In genomic region chr4:104491826-104492771, GRCh38 we compare ENCODE assay signal across 8 cellular contexts. TPM values are rescaled to one million over a fixed set of nuclear protein-coding genes. Genes with fewer than 3 reads are reported as not detected.
DNase-seq lines count a peak whose midpoint lies in the region; ATAC-seq, FAIRE-seq and TF ChIP-seq lines count a peak whose summit lies in the region.

No MANE protein-coding gene starts in this region.

- peaks cover 0 to 45% of the 10 kb centered on the region in 2 experiments for H3K27me3 ChIP-seq in mesenchymal stem cell (ENCODE audit: control insufficient read depth in 1 of 2, insufficient read depth in 1 of 2, low read length in 2 of 2)

- CTCF ChIA-PET in A549 (lab: Yijun Ruan, JAX) = no interaction called here

- H4K8ac ChIP-seq in mesenchymal stem cell (ENCODE audit: low read length) = peak overlapping the region; percentile 82

- peak overlapping the region; percentile 93 for H4K91ac ChIP-seq in mesenchymal stem cell (ENCODE audit: low read length)

- no peak for FAIRE-seq in A549 (lab: Jason Lieb, UNC)
- peak; percentile 94 for FAIRE-seq in GM12892 (lab: Jason Lieb, UNC)
- FAIRE-seq in urothelium cell line (lab: Jason Lieb, UNC) = no peak

- H3K4me2 ChIP-seq in A549 (peak overlapping the region; percentile 90), mesenchymal stem cell (ENCODE audit: low read length, poor library complexity, severe bottlenecking) (peak overlapping the region; percentile 75)

- H2BK120ac ChIP-seq in mesenchymal stem cell (ENCODE audit: low read depth, low read length) = peak overlapping the region; percentile 92

- no peak overlapping the region for H3K9ac ChIP-seq in mesenchymal stem cell (ENCODE audit: low read length)

- DNase-seq in A549 (ENCODE audit: low read depth in 1 of 2, low spot score in 1 of 2) = peak; percentile 4 to 13
- no peak for DNase-seq in GM12892 (ENCODE audit: insufficient read length)
- peak; percentile 43 to 65 for DNase-seq in NCI-H524 (lab: John Stamatoyannopoulos, UW)
- DNase-seq in cardiac fibroblast (ENCODE audit: low read depth in 2 of 2) = peak in 1 of 2 donors; percentile 1
- DNase-seq in mesenchymal stem cell = peak; percentile 54
- DNase-seq in urothelium cell line (ENCODE audit: low spot score) = peak; percentile 46
- DNase-seq in NCI-H2196 (lab: John Stamatoyannopoulos, UW; ENCODE audit: unreplicated experiment) = no peak

- TF ChIP-seq RAD21 in A549 (conservative IDR thresholded peaks at IDR 0.05 in 1 of 2, IDR thresholded peaks at IDR 0.05 in 1 of 2) = no peak

- WGBS in A549 (ENCODE audit: missing lambda C conversion rate) = 9% methylated on average over 13 of the region's 19 CpGs
- 2% methylated on average over 13 of the region's 19 CpGs for WGBS in mesenchymal stem cell

- no peak overlapping the region for H2AK5ac ChIP-seq in mesenchymal stem cell (ENCODE audit: low read length, severe bottlenecking)

- H3K4me1 ChIP-seq in A549 = peaks cover 13% of the 10 kb centered on the region; the same call in 1 of the 3 replicates
- H3K4me1 ChIP-seq in mesenchymal stem cell (ENCODE audit: control insufficient read depth, insufficient read depth, low read depth, low read length) = peaks cover 5% of the 10 kb centered on the region

- no peak for TF ChIP-seq CTCF in A549 (IDR thresholded peaks at IDR 0.05)
- no peak for TF ChIP-seq CTCF in cardiac fibroblast (IDR thresholded peaks at IDR 0.05; ENCODE audit: low read depth, low read length)

- peak overlapping the region; percentile 66 to 85 for H3K27ac ChIP-seq in A549
- H3K27ac ChIP-seq in mesenchymal stem cell (ENCODE audit: low read length, poor library complexity, severe bottlenecking) = peak overlapping the region; percentile 26

- peak overlapping the region; percentile 94 for H2BK15ac ChIP-seq in mesenchymal stem cell (ENCODE audit: low read depth, poor library complexity, severe bottlenecking)

- TF ChIP-seq POLR2A in A549 (IDR thresholded peaks at IDR 0.05; ENCODE audit: low read length) = no peak
- TF ChIP-seq POLR2A in GM12892 (IDR thresholded peaks at IDR 0.05; ENCODE audit: low read depth, low read length) = peak; percentile 44; the same call in 1 of the 2 replicates

- H3K18ac ChIP-seq in mesenchymal stem cell (ENCODE audit: low read depth in 1 of 2, low read length in 2 of 2) = peak overlapping the region; percentile 91 to 92

- H2AFZ ChIP-seq in mesenchymal stem cell (ENCODE audit: low read depth, low read length) = no peak overlapping the region

- TF ChIP-seq EP300 in A549 (IDR thresholded peaks at IDR 0.05) = no peak

- no peaks in the 10 kb centered on the region for H3K36me3 ChIP-seq in mesenchymal stem cell (ENCODE audit: control insufficient read depth in 1 of 2, insufficient read depth in 2 of 2, low read depth in 1 of 2, low read length in 2 of 2)

- H3K14ac ChIP-seq in mesenchymal stem cell (ENCODE audit: low read length in 2 of 2) = no peak overlapping the region

- H3K4ac ChIP-seq in mesenchymal stem cell (ENCODE audit: low read depth in 1 of 2, low read length in 2 of 2) = peak overlapping the region in 1 of 2 experiments; percentile 94

- peak in 1 of 2 experiments; percentile 17; a peak in 2 of 6 replicates for ATAC-seq in A549
- ATAC-seq in HG02623 (IDR thresholded peaks at IDR 0.05; ENCODE audit: unreplicated experiment) = peak; percentile 30

- no peak overlapping the region for H2BK5ac ChIP-seq in mesenchymal stem cell (ENCODE audit: low read depth, low read length, poor library complexity, severe bottlenecking)

- H3K79me1 ChIP-seq in mesenchymal stem cell (replicated peaks; ENCODE audit: low read length, poor library complexity, severe bottlenecking) = no peaks in the 10 kb centered on the region

- no peak overlapping the region for H2BK12ac ChIP-seq in mesenchymal stem cell (ENCODE audit: low read length in 2 of 2)

- POLR2A ChIA-PET in A549 (lab: Yijun Ruan, JAX) = interaction anchor here (0.6 kb wide), 1 partner anchor 10 kb away, joined by 4 read pairs; no protein-coding TSS in a partner anchor

- H3K23ac ChIP-seq in mesenchymal stem cell (ENCODE audit: low read length in 2 of 2) = peak overlapping the region in 1 of 2 experiments; percentile 16

- H3K9me3 ChIP-seq in A549 (no peaks in the 10 kb centered on the region), mesenchymal stem cell (ENCODE audit: control insufficient read depth, low read length) (no peaks in the 10 kb centered on the region)

- peak overlapping the region; percentile 79 for H3K4me3 ChIP-seq in A549
- peak overlapping the region; percentile 54 to 58 for H3K4me3 ChIP-seq in cardiac fibroblast (replicated peaks in 1 of 2; ENCODE audit: low read depth in 2 of 2, low read length in 2 of 2)
- H3K4me3 ChIP-seq in mesenchymal stem cell (ENCODE audit: insufficient read depth in 1 of 2, low read depth in 1 of 2, low read length in 2 of 2) = peak overlapping the region; percentile 74 to 78

TF ChIP-seq in A549, 52 proteins besides CTCF, POLR2A, EP300 and RAD21:
- TF ChIP-seq CBX2 (IDR thresholded peaks at IDR 0.05; ENCODE audit: borderline replicate concordance, low read depth) = no peak
- no peak for TF ChIP-seq BHLHE40 (IDR thresholded peaks at IDR 0.05; ENCODE audit: low read depth, low read length)
- no peak for TF ChIP-seq NFE2L2 (conservative IDR thresholded peaks at IDR 0.05; ENCODE audit: low read length)
- no peak for TF ChIP-seq NR3C1 (IDR thresholded peaks at IDR 0.05)
- no peak for TF ChIP-seq FOSL2 (IDR thresholded peaks at IDR 0.05)
- TF ChIP-seq FOSL2 (CRISPR knock-in tag; IDR thresholded peaks at IDR 0.05) = no peak
- TF ChIP-seq, protein P1, sequence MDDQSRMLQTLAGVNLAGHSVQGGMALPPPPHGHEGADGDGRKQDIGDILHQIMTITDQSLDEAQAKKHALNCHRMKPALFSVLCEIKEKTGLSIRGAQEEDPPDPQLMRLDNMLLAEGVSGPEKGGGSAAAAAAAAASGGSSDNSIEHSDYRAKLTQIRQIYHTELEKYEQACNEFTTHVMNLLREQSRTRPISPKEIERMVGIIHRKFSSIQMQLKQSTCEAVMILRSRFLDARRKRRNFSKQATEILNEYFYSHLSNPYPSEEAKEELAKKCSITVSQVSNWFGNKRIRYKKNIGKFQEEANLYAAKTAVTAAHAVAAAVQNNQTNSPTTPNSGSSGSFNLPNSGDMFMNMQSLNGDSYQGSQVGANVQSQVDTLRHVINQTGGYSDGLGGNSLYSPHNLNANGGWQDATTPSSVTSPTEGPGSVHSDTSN (IDR thresholded peaks at IDR 0.05) = no peak
- no peak for TF ChIP-seq MAZ (IDR thresholded peaks at IDR 0.05; ENCODE audit: borderline replicate concordance, low read depth, low read length)
- no peak for TF ChIP-seq ATOH8 (CRISPR knock-in tag; IDR thresholded peaks at IDR 0.05; ENCODE audit: low read depth)
- TF ChIP-seq JUNB (IDR thresholded peaks at IDR 0.05) = no peak
- TF ChIP-seq JUN (IDR thresholded peaks at IDR 0.05) = no peak
- no peak for TF ChIP-seq KDM5A (IDR thresholded peaks at IDR 0.05)
- no peak for TF ChIP-seq TFCP2L1 (CRISPR knock-in tag; IDR thresholded peaks at IDR 0.05)
- TF ChIP-seq E2F6 (IDR thresholded peaks at IDR 0.05; ENCODE audit: borderline replicate concordance, low read depth) = no peak
- TF ChIP-seq, protein P2, sequence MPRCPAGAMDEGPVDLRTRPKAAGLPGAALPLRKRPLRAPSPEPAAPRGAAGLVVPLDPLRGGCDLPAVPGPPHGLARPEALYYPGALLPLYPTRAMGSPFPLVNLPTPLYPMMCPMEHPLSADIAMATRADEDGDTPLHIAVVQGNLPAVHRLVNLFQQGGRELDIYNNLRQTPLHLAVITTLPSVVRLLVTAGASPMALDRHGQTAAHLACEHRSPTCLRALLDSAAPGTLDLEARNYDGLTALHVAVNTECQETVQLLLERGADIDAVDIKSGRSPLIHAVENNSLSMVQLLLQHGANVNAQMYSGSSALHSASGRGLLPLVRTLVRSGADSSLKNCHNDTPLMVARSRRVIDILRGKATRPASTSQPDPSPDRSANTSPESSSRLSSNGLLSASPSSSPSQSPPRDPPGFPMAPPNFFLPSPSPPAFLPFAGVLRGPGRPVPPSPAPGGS (IDR thresholded peaks at IDR 0.05) = no peak
- TF ChIP-seq PHF8 (IDR thresholded peaks at IDR 0.05; ENCODE audit: borderline replicate concordance, low read depth) = no peak
- no peak for TF ChIP-seq SMC3 (IDR thresholded peaks at IDR 0.05)

RNA-seq across cellular contexts. Expression of gene CXXC4, which starts 2.6 kb away (rescaled TPM):
- 0.91 and 0.93 TPM in 2 replicates for polyA plus RNA-seq in A549 (2011; rRNA removed)
- 0.09 and 0.13 TPM in 2 replicates for polyA plus RNA-seq in A549 (2012; cell fraction: cytosol; rRNA removed)
- 0.28 and 0.59 TPM in 2 replicates for polyA plus RNA-seq in A549 (2012; cell fraction: nucleus; rRNA removed)
- polyA plus RNA-seq in A549 (2017; fragmentation: RNase III; extraction: RNeasy Plus Mini Kit Qiagen cat#74134 plus additional on column Dnase treatment) = 0.03 to 0.04 TPM (median 0.03 TPM) in 3 replicates
- 0.54 and 0.79 TPM in 2 replicates for polyA minus RNA-seq in A549 (2011; rRNA and poly(A)+ RNA removed)
- polyA plus RNA-seq in GM12892 (2012; ENCODE audit: missing spikeins) = 4.1 TPM
- 1.8 TPM for polyA plus RNA-seq in mesenchymal stem cell (2013, experiment 1 of 2)
- polyA plus RNA-seq in mesenchymal stem cell (2013, experiment 2 of 2) = 1.7 TPM

Comparison
In these comparisons a context has a peak if more than half of its experiments do, and no peak if none do; other contexts are left out.
1. DNase-seq: peak in A549 (2 of 2), NCI-H524 (2 of 2), mesenchymal stem cell (single experiment) and urothelium cell line (single experiment); none in GM12892 (single experiment) and NCI-H2196 (single experiment).
2. Peak in every context shown above with its lines, with median percentiles within 50 percentile points of each other: H3K4me3 ChIP-seq.